Comparison of ENCODE assay signal across 27 cellular contexts in the genomic region with DNA sequence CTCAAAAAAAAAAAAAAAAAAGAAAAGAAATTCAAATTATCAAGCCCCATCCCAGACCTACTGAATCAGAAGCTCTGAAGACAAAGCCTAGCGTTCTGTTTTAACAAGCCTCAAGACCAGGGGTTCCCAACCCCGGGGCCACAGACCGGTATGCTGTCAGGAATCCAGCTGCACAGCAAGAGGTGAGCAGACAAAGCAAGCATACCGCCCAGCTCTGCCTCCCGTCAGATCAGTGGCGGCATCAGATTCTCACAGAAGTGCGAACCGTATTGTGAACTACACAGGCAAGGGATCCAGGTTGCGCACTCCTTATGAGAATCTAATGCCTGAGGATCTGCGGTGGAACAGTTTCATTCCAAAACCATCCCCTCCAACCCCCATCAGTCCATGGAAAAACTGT. TPM values are rescaled to one million over a fixed set of nuclear protein-coding genes. Genes with fewer than 3 reads are reported as not detected.
"Had no signal": no experiment of that assay in that cellular context is flagged by ENCODE, and none has a peak within 500 bp of the region (broad histone marks: within the 10 kb centered on the region; RNA-seq: fewer than 3 reads in every experiment).

No MANE protein-coding gene starts in this region.

- ATAC-seq: activated T-cell treated with anti-CD3 and anti-CD28 coated beads, Interleukin-2, amount 50 U/mL, for 4 hours; Panc1; Right ventricle myocardium inferior; T-cell had no signal

- FAIRE-seq: TTC549 had no signal

- H3K27ac ChIP-seq: KMS-11, SK-N-MC had no signal

- H3K4me3 ChIP-seq: SK-N-MC had no signal

- DNase-seq: activated B cell treated with CpG ODN at 0.5 μM for 24 hours; activated CD4-positive, alpha-beta memory T cell treated with anti-CD3 and anti-CD28 coated beads for 36 hours; activated CD4-positive, alpha-beta T cell treated with anti-CD3 and anti-CD28 coated beads for 1 hour; activated CD4-positive, alpha-beta T cell treated with anti-CD3 and anti-CD28 coated beads, Interleukin-2, amount 10 ng/mL, durations not matched to agents 7 days and 5 days; activated CD8-positive, alpha-beta memory T cell treated with anti-CD3 and anti-CD28 coated beads for 24 hours; activated effector memory CD4-positive, alpha-beta T cell treated with anti-CD3 and anti-CD28 coated beads, Interleukin-2, amount 50 U/mL, for 16 hours; activated naive CD4-positive, alpha-beta T cell treated with Interleukin-2 at 50 U/mL for 16 hours; activated T-cell treated with anti-CD3 and anti-CD28 coated beads, Interleukin-2, amount 50 U/mL, for 4 hours; NCI-H1092 treated with DMSO at 0.1 percent for 48 hours; NCI-H1417 treated with DMSO at 0.1 percent for 48 hours; NCI-H1694; NCI-H2029; NCI-H2107; NCI-H2171 treated with DMSO at 0.1 percent for 48 hours; NCI-H226; NCI-H526; NK-92 treated with Interleukin-12 subunit alpha and Interleukin-12 subunit beta, amount 100 ng/mL, for 24 hours; OCI-M1; RPMI8226; T-cell; T-helper 2 cell; T1000 had no signal

- H3K4me2 ChIP-seq: KMS-11 had no signal

- H3K9ac ChIP-seq: KMS-11 had no signal

RNA-seq across cellular contexts. Expression of a gene that starts 57.8 kb away (rescaled TPM):
- total RNA-seq: activated CD4-positive, alpha-beta memory T cell treated with anti-CD3 and anti-CD28 coated beads for 36 hours; activated CD4-positive, alpha-beta T cell treated with anti-CD3 and anti-CD28 coated beads, Interleukin-2, amount 10 ng/mL, durations not matched to agents 7 days and 5 days had no signal
